8 cellular contexts compared by ENCODE assay signal in the genomic region with DNA sequence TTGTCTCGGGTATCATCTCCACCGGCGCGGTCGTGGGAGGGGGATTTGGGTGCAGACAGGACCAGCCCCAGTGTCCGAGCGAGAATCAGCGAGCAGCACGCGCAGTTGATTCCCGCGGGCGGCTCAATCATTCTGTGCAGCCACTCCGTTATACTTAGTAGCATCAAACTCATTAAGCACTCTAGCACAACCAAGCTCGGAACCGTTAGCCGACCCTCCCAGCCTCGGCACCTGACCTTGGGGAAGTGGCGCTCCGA. TPM values are rescaled to one million over a fixed set of nuclear protein-coding genes. Genes with fewer than 3 reads are reported as not detected.
DNase-seq lines count a peak whose midpoint lies in the region; ATAC-seq and TF ChIP-seq lines count a peak whose summit lies in the region.

No MANE protein-coding gene starts in this region.

- peaks cover 46% of the 10 kb centered on the region for H3K4me1 ChIP-seq in mammary epithelial cell (ENCODE audit: insufficient read depth, low read length)
- peaks cover 18% of the 10 kb centered on the region for H3K4me1 ChIP-seq in mesenchymal stem cell (ENCODE audit: control insufficient read depth, insufficient read depth, low read depth, low read length)

- no peak overlapping the region for H4K91ac ChIP-seq in mesenchymal stem cell (ENCODE audit: low read length)

- peak overlapping the region in 1 of 2 experiments; percentile 83 for H3K18ac ChIP-seq in mesenchymal stem cell (ENCODE audit: low read depth in 1 of 2, low read length in 2 of 2)

- H3K27ac ChIP-seq in mammary epithelial cell (ENCODE audit: insufficient read depth, low read depth, low read length) (peak overlapping the region; percentile 76), mesenchymal stem cell (ENCODE audit: low read length, poor library complexity, severe bottlenecking) (peak overlapping the region; percentile 35)

- peaks cover 80% of the 10 kb centered on the region for H3K79me2 ChIP-seq in mammary epithelial cell (ENCODE audit: insufficient read depth, low read length)

- H3K27ac Mint-ChIP-seq in activated naive CD4-positive, alpha-beta T cell treated with anti-CD3 and anti-CD28 coated beads, Interleukin-2, amount 50 U/mL, for 24 hours, result peak overlapping the region; percentile 99

- H3K79me1 ChIP-seq in mesenchymal stem cell (replicated peaks; ENCODE audit: low read length, poor library complexity, severe bottlenecking), result peaks cover 28% of the 10 kb centered on the region

- CTCF ChIA-PET in mammary epithelial cell (lab: Charles Lee; ENCODE audit: low non-redundant PET), result interaction anchor here (0.7 kb wide), 1 partner anchor 21 kb away, joined by 4 read pairs; no protein-coding TSS in a partner anchor

- H3K23ac ChIP-seq in mesenchymal stem cell (ENCODE audit: low read length in 2 of 2), result peak overlapping the region in 1 of 2 experiments; percentile 79

- no peaks in the 10 kb centered on the region for H3K27me3 Mint-ChIP-seq in activated naive CD4-positive, alpha-beta T cell treated with anti-CD3 and anti-CD28 coated beads, Interleukin-2, amount 50 U/mL, for 24 hours

- H3K9ac ChIP-seq in mammary epithelial cell (ENCODE audit: insufficient read depth, low read length) (peak overlapping the region; percentile 77), mesenchymal stem cell (ENCODE audit: low read length) (peak overlapping the region; percentile 92)

- BruUV-seq in mammary epithelial cell (replicated peaks; lab: Mats Ljungman, UMichigan), result no TSS peak

- intact Hi-C loops in mammary epithelial cell (cut with micrococcal nuclease), result loop anchor here (1.0 kb wide), 1 partner anchor 18 kb away; no protein-coding TSS in a partner anchor

- H3K9me3 Mint-ChIP-seq in activated naive CD4-positive, alpha-beta T cell treated with anti-CD3 and anti-CD28 coated beads, Interleukin-2, amount 50 U/mL, for 24 hours, result no peaks in the 10 kb centered on the region

- no peak for ATAC-seq in GM21619 (IDR thresholded peaks at IDR 0.05; ENCODE audit: unreplicated experiment)
- no peak for ATAC-seq in HG03457 (IDR thresholded peaks at IDR 0.05; ENCODE audit: unreplicated experiment)
- no peak for ATAC-seq in GM18867 (IDR thresholded peaks at IDR 0.05; ENCODE audit: unreplicated experiment)

- no peak overlapping the region for H2BK15ac ChIP-seq in mesenchymal stem cell (ENCODE audit: low read depth, poor library complexity, severe bottlenecking)

- no peak for DNase-seq in activated naive CD4-positive, alpha-beta T cell treated with anti-CD3 and anti-CD28 coated beads, Interleukin-2, amount 50 U/mL, for 16 hours
- DNase-seq in mammary epithelial cell, result no peak
- DNase-seq in mesenchymal stem cell, result no peak
- DNase-seq in GM10266 (ENCODE audit: extremely low spot score), result no peak

- H4K8ac ChIP-seq in mesenchymal stem cell (ENCODE audit: low read length), result peak overlapping the region; percentile 35

- dilution Hi-C loops in mammary epithelial cell (cut with HindIII; ENCODE audit: low sequenced_read_pairs), result no loop called here

- TF ChIP-seq CTCF in mammary epithelial cell (conservative IDR thresholded peaks at IDR 0.05 in 1 of 2, IDR thresholded peaks at IDR 0.05 in 1 of 2; ENCODE audit: extremely low read depth in 1 of 2, insufficient read depth in 1 of 2, low read depth in 1 of 2, low read length in 2 of 2) (no peak), GM10266 (IDR thresholded peaks at IDR 0.05; ENCODE audit: control insufficient read depth, insufficient read depth, low read depth, missing control alignments) (no peak)

- in situ Hi-C loops in mammary epithelial cell (cut with MboI; ENCODE audit: low sequenced_read_pairs in 2 of 2), result no loop called here

- H2BK120ac ChIP-seq in mesenchymal stem cell (ENCODE audit: low read depth, low read length), result no peak overlapping the region

- H3K27me3 ChIP-seq in mammary epithelial cell (ENCODE audit: insufficient read depth, low read length) (no peaks in the 10 kb centered on the region), mesenchymal stem cell (ENCODE audit: control insufficient read depth in 1 of 2, insufficient read depth in 1 of 2, low read length in 2 of 2) (no peaks in the 10 kb centered on the region)

- 1% methylated on average over 13 of the region's 20 CpGs for WGBS in mammary epithelial cell (ENCODE audit: low coverage, missing lambda C conversion rate)
- WGBS in mesenchymal stem cell, result 0% methylated on average over 20 of the region's 20 CpGs

- H4K20me1 ChIP-seq in mammary epithelial cell (ENCODE audit: insufficient read depth, low read length), result no peaks in the 10 kb centered on the region

- H3K4me3 ChIP-seq in mammary epithelial cell (replicated peaks in 1 of 3; ENCODE audit: insufficient read depth in 1 of 3, low read depth in 2 of 3, low read length in 3 of 3) (peak overlapping the region; percentile 85 to 88 (median 87)), mesenchymal stem cell (ENCODE audit: insufficient read depth in 1 of 2, low read depth in 1 of 2, low read length in 2 of 2) (peak overlapping the region; percentile 83 to 97)

- no peak overlapping the region for H2AK5ac ChIP-seq in mesenchymal stem cell (ENCODE audit: low read length, severe bottlenecking)

- H2AFZ ChIP-seq in mammary epithelial cell (ENCODE audit: low read depth, low read length) (peak overlapping the region; percentile 74), mesenchymal stem cell (ENCODE audit: low read depth, low read length) (peak overlapping the region; percentile 86)

- H3K36me3 Mint-ChIP-seq in activated naive CD4-positive, alpha-beta T cell treated with anti-CD3 and anti-CD28 coated beads, Interleukin-2, amount 50 U/mL, for 24 hours, result peaks cover 3% of the 10 kb centered on the region

- H3K4me3 Mint-ChIP-seq in activated naive CD4-positive, alpha-beta T cell treated with anti-CD3 and anti-CD28 coated beads, Interleukin-2, amount 50 U/mL, for 24 hours, result peak overlapping the region; percentile 97

- no peaks in the 10 kb centered on the region for H3K9me3 ChIP-seq in mammary epithelial cell (replicated peaks; ENCODE audit: insufficient read depth, low read length)
- H3K9me3 ChIP-seq in mesenchymal stem cell (ENCODE audit: control insufficient read depth, low read length), result no peaks in the 10 kb centered on the region

- peak overlapping the region in 1 of 2 experiments; percentile 93 for H3K14ac ChIP-seq in mesenchymal stem cell (ENCODE audit: low read length in 2 of 2)

- H3K4ac ChIP-seq in mesenchymal stem cell (ENCODE audit: low read depth in 1 of 2, low read length in 2 of 2), result no peak overlapping the region

- H3K36me3 ChIP-seq in mammary epithelial cell (ENCODE audit: insufficient read depth, low read length) (peaks cover 7% of the 10 kb centered on the region), mesenchymal stem cell (ENCODE audit: control insufficient read depth in 1 of 2, insufficient read depth in 2 of 2, low read depth in 1 of 2, low read length in 2 of 2) (peaks cover 14 to 21% of the 10 kb centered on the region in 2 experiments)

- H3K4me2 ChIP-seq in mammary epithelial cell (ENCODE audit: insufficient read depth, low read depth, low read length) (peak overlapping the region; percentile 84), mesenchymal stem cell (ENCODE audit: low read length, poor library complexity, severe bottlenecking) (peak overlapping the region; percentile 83)

- peak overlapping the region; percentile 66 for H2BK5ac ChIP-seq in mesenchymal stem cell (ENCODE audit: low read depth, low read length, poor library complexity, severe bottlenecking)

- H2BK12ac ChIP-seq in mesenchymal stem cell (ENCODE audit: low read length in 2 of 2), result peak overlapping the region in 1 of 2 experiments; percentile 67

- H3K4me1 Mint-ChIP-seq in activated naive CD4-positive, alpha-beta T cell treated with anti-CD3 and anti-CD28 coated beads, Interleukin-2, amount 50 U/mL, for 24 hours, result peaks cover 55% of the 10 kb centered on the region

RNA-seq across cellular contexts. Expression of gene KYAT1, which starts 0.2 kb away (rescaled TPM):
- 10 to 100 TPM; 10.2 to 11.5 TPM for total RNA-seq in mammary epithelial cell
- 13.5 TPM for polyA plus RNA-seq in mammary epithelial cell
- 13.4 TPM for polyA minus RNA-seq in mammary epithelial cell
- 5.2 TPM for polyA plus RNA-seq in mesenchymal stem cell (2013, experiment 1 of 2)
- polyA plus RNA-seq in mesenchymal stem cell (2013, experiment 2 of 2), result 5.6 TPM

RNA-seq across cellular contexts. Expression of gene LRRC8A, which starts 0.4 kb away (rescaled TPM):
- total RNA-seq in mammary epithelial cell, result 100 to 1,000 TPM; 155 to 206 TPM
- polyA plus RNA-seq in mammary epithelial cell, result 128 TPM
- polyA minus RNA-seq in mammary epithelial cell, result 227 TPM
- polyA plus RNA-seq in mesenchymal stem cell (2013, experiment 1 of 2), result 45.4 TPM
- polyA plus RNA-seq in mesenchymal stem cell (2013, experiment 2 of 2), result 46.0 TPM

RNA-seq across cellular contexts. Expression of gene PHYHD1, which starts 39.2 kb away (rescaled TPM):
- total RNA-seq in mammary epithelial cell, result 1 to 10 TPM; 2.5 to 4.7 TPM
- polyA plus RNA-seq in mammary epithelial cell, result 1.8 TPM
- polyA minus RNA-seq in mammary epithelial cell, result 21.9 TPM
- polyA plus RNA-seq in mesenchymal stem cell (2013, experiment 1 of 2), result 24.3 TPM
- 25.0 TPM for polyA plus RNA-seq in mesenchymal stem cell (2013, experiment 2 of 2)

RNA-seq across cellular contexts. Expression of gene SPOUT1, which starts 52.0 kb away (rescaled TPM):
- total RNA-seq in mammary epithelial cell, result 10 to 100 TPM; 26.8 to 44.7 TPM
- 33.3 TPM for polyA plus RNA-seq in mammary epithelial cell
- polyA minus RNA-seq in mammary epithelial cell, result 17.0 TPM
- 9.0 TPM for polyA plus RNA-seq in mesenchymal stem cell (2013, experiment 1 of 2)
- polyA plus RNA-seq in mesenchymal stem cell (2013, experiment 2 of 2), result 8.9 TPM
